2 cellular contexts compared by ENCODE assay signal in genomic region chr14:101590616-101591015, GRCh38.
TF ChIP-seq lines count a peak whose summit lies in the region.

No MANE protein-coding gene starts in this region.

TF ChIP-seq in SK-N-SH, 30 proteins besides CTCF, POLR2A, EP300 and RAD21:
- TF ChIP-seq REST (IDR thresholded peaks at IDR 0.05; ENCODE audit: low read depth, low read length) (no peak), ELF1 (IDR thresholded peaks at IDR 0.05) (no peak), YY1 (IDR thresholded peaks at IDR 0.05; ENCODE audit: low read depth) (no peak), FOXM1 (IDR thresholded peaks at IDR 0.05; ENCODE audit: low read depth) (no peak), SMC3 (IDR thresholded peaks at IDR 0.05; ENCODE audit: low read depth, low read length) (no peak), USF1 (IDR thresholded peaks at IDR 0.05; ENCODE audit: borderline replicate concordance, low read depth) (no peak), USF2 (IDR thresholded peaks at IDR 0.05; ENCODE audit: borderline replicate concordance, low read depth, low read length) (no peak)

TF ChIP-seq in SK-N-SH treated with all-trans-retinoic acid at 6 μM for 48 hours, 23 proteins besides CTCF, POLR2A, EP300 and RAD21 (continued from another document):
- TF ChIP-seq POU6F1 (CRISPR knock-in tag; IDR thresholded peaks at IDR 0.05; ENCODE audit: borderline replicate concordance, low read depth): no peak
TF ChIP-seq in SK-N-SH treated with all-trans-retinoic acid at 6 μM for 48 hours: peak in this region for 0.
